1 cellular context compared by ENCODE assay signal in the genomic region with DNA sequence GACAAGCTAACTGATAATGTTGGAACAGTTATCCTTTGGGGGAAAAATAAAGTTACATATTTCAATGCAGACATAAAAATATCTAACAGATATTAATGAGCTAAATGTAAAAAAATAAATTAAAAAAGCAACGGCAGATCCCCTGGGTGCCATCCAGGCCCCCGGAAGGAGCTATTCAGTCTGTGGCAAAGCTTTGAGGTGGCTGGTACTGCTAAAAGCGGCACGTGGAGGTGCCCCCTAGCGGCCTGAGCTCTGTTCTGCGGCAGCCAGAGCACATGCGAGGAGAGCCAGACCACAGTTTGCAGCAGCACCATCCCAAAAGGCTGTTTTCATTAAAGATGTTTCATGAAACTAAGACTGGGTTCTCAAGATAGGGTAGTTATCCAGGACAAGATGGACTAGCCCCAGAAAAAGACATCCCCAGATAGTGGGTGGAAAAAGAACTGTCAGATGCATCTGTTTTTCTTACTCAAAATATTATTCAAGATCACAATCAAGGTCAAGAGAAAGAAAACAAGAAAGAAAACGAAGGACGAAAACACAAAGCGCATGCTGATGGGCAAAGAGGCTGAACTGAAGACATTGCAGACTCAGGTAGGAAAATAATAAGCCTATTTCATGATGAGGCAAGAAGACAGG.
TF ChIP-seq lines count a peak whose summit lies in the region.

No MANE protein-coding gene starts in this region.

TF ChIP-seq in K562, 482 proteins besides CTCF, POLR2A, EP300 and RAD21 (continued from another document and continues in another):
- TF ChIP-seq, protein P1, sequence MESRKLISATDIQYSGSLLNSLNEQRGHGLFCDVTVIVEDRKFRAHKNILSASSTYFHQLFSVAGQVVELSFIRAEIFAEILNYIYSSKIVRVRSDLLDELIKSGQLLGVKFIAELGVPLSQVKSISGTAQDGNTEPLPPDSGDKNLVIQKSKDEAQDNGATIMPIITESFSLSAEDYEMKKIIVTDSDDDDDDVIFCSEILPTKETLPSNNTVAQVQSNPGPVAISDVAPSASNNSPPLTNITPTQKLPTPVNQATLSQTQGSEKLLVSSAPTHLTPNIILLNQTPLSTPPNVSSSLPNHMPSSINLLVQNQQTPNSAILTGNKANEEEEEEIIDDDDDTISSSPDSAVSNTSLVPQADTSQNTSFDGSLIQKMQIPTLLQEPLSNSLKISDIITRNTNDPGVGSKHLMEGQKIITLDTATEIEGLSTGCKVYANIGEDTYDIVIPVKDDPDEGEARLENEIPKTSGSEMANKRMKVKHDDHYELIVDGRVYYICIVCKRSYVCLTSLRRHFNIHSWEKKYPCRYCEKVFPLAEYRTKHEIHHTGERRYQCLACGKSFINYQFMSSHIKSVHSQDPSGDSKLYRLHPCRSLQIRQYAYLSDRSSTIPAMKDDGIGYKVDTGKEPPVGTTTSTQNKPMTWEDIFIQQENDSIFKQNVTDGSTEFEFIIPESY (CRISPR knock-in tag; IDR thresholded peaks at IDR 0.05), result no peak
- TF ChIP-seq NR2C1 (IDR thresholded peaks at IDR 0.05), result no peak
- no peak for TF ChIP-seq NR2C1 (tag; IDR thresholded peaks at IDR 0.05)
- TF ChIP-seq ZNF589 (CRISPR knock-in tag; IDR thresholded peaks at IDR 0.05; ENCODE audit: low read depth), result no peak
- no peak for TF ChIP-seq ASH1L (IDR thresholded peaks at IDR 0.05; ENCODE audit: borderline replicate concordance, low read depth, partially characterized antibody)
- TF ChIP-seq ZNF217 (CRISPR knock-in tag; IDR thresholded peaks at IDR 0.05), result no peak
- TF ChIP-seq, protein P2, sequence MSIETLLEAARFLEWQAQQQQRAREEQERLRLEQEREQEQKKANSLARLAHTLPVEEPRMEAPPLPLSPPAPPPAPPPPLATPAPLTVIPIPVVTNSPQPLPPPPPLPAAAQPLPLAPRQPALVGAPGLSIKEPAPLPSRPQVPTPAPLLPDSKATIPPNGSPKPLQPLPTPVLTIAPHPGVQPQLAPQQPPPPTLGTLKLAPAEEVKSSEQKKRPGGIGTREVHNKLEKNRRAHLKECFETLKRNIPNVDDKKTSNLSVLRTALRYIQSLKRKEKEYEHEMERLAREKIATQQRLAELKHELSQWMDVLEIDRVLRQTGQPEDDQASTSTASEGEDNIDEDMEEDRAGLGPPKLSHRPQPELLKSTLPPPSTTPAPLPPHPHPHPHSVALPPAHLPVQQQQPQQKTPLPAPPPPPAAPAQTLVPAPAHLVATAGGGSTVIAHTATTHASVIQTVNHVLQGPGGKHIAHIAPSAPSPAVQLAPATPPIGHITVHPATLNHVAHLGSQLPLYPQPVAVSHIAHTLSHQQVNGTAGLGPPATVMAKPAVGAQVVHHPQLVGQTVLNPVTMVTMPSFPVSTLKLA (conservative IDR thresholded peaks at IDR 0.05), result peak; percentile 46 to 51; a peak in 2 of 4 replicates
- TF ChIP-seq HEY1 (CRISPR knock-in tag; IDR thresholded peaks at IDR 0.05; ENCODE audit: borderline replicate concordance), result no peak
- TF ChIP-seq, protein P3, sequence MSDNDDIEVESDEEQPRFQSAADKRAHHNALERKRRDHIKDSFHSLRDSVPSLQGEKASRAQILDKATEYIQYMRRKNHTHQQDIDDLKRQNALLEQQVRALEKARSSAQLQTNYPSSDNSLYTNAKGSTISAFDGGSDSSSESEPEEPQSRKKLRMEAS (CRISPR knock-in tag; IDR thresholded peaks at IDR 0.05), result peak; percentile 97
- no peak for TF ChIP-seq ZNF143 (CRISPR knock-in tag; IDR thresholded peaks at IDR 0.05)
- TF ChIP-seq COPS2 (conservative IDR thresholded peaks at IDR 0.05), result no peak
- peak; percentile 61; the same call in 1 of the 2 replicates for TF ChIP-seq STAG1 (CRISPR knock-in tag; IDR thresholded peaks at IDR 0.05; ENCODE audit: borderline replicate concordance)
- 0 out of 2 replicates have a peak, but pooled peaks have one; percentile 6 for TF ChIP-seq MEF2A (IDR thresholded peaks at IDR 0.05; ENCODE audit: control insufficient read depth, low read depth, low read length)
- TF ChIP-seq, protein P4, sequence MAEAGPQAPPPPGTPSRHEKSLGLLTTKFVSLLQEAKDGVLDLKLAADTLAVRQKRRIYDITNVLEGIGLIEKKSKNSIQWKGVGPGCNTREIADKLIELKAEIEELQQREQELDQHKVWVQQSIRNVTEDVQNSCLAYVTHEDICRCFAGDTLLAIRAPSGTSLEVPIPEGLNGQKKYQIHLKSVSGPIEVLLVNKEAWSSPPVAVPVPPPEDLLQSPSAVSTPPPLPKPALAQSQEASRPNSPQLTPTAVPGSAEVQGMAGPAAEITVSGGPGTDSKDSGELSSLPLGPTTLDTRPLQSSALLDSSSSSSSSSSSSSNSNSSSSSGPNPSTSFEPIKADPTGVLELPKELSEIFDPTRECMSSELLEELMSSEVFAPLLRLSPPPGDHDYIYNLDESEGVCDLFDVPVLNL (CRISPR knock-in tag; IDR thresholded peaks at IDR 0.05; ENCODE audit: low read depth), result no peak
- TF ChIP-seq SMAD1 (IDR thresholded peaks at IDR 0.05; ENCODE audit: low read depth, low read length, partially characterized antibody), result no peak
- no peak for TF ChIP-seq KLF16 (IDR thresholded peaks at IDR 0.05)
- TF ChIP-seq, protein P5, sequence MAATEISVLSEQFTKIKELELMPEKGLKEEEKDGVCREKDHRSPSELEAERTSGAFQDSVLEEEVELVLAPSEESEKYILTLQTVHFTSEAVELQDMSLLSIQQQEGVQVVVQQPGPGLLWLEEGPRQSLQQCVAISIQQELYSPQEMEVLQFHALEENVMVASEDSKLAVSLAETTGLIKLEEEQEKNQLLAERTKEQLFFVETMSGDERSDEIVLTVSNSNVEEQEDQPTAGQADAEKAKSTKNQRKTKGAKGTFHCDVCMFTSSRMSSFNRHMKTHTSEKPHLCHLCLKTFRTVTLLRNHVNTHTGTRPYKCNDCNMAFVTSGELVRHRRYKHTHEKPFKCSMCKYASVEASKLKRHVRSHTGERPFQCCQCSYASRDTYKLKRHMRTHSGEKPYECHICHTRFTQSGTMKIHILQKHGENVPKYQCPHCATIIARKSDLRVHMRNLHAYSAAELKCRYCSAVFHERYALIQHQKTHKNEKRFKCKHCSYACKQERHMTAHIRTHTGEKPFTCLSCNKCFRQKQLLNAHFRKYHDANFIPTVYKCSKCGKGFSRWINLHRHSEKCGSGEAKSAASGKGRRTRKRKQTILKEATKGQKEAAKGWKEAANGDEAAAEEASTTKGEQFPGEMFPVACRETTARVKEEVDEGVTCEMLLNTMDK (IDR thresholded peaks at IDR 0.05; ENCODE audit: borderline replicate concordance, insufficient read depth, low read depth, low read length, poor library complexity, severe bottlenecking), result peak; percentile 89
- 0 out of 2 replicates have a peak, but pooled peaks have one; percentile 10 for TF ChIP-seq TCF3 (CRISPR knock-in tag; IDR thresholded peaks at IDR 0.05)
- TF ChIP-seq HDGF (IDR thresholded peaks at IDR 0.05), result no peak
- TF ChIP-seq XRCC5 (IDR thresholded peaks at IDR 0.05; ENCODE audit: low read depth, low read length), result 0 out of 2 replicates have a peak, but pooled peaks have one; percentile 75
- TF ChIP-seq NFYB (IDR thresholded peaks at IDR 0.05; ENCODE audit: extremely low read depth, insufficient read length), result no peak
- no peak for TF ChIP-seq NR2F6 (CRISPR knock-in tag; IDR thresholded peaks at IDR 0.05)
- TF ChIP-seq MYC (IDR thresholded peaks at IDR 0.05; ENCODE audit: low read depth, low read length), result peak; percentile 94
- TF ChIP-seq MYC (CRISPR knock-in tag; IDR thresholded peaks at IDR 0.05; ENCODE audit: borderline replicate concordance, low read depth), result no peak
- TF ChIP-seq SMC3 (conservative IDR thresholded peaks at IDR 0.05; ENCODE audit: insufficient read depth, low read depth, low read length), result peak; percentile 83
- no peak for TF ChIP-seq TAF15 (IDR thresholded peaks at IDR 0.05; ENCODE audit: low read depth, low read length)
- no peak for TF ChIP-seq FOSL1 (tag; conservative IDR thresholded peaks at IDR 0.05)
- TF ChIP-seq, protein P6, sequence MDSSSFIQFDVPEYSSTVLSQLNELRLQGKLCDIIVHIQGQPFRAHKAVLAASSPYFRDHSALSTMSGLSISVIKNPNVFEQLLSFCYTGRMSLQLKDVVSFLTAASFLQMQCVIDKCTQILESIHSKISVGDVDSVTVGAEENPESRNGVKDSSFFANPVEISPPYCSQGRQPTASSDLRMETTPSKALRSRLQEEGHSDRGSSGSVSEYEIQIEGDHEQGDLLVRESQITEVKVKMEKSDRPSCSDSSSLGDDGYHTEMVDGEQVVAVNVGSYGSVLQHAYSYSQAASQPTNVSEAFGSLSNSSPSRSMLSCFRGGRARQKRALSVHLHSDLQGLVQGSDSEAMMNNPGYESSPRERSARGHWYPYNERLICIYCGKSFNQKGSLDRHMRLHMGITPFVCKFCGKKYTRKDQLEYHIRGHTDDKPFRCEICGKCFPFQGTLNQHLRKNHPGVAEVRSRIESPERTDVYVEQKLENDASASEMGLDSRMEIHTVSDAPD (CRISPR knock-in tag; IDR thresholded peaks at IDR 0.05), result no peak
- no peak for TF ChIP-seq POLR2H (tag; IDR thresholded peaks at IDR 0.05; ENCODE audit: low read depth)
- TF ChIP-seq KDM1A (IDR thresholded peaks at IDR 0.05), result no peak
- TF ChIP-seq, protein P7, sequence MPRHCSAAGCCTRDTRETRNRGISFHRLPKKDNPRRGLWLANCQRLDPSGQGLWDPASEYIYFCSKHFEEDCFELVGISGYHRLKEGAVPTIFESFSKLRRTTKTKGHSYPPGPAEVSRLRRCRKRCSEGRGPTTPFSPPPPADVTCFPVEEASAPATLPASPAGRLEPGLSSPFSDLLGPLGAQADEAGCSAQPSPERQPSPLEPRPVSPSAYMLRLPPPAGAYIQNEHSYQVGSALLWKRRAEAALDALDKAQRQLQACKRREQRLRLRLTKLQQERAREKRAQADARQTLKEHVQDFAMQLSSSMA (CRISPR knock-in tag; IDR thresholded peaks at IDR 0.05), result no peak
- TF ChIP-seq KLF1 (tag; IDR thresholded peaks at IDR 0.05), result no peak
- peak; percentile 32 for TF ChIP-seq CXXC5 (CRISPR knock-in tag; IDR thresholded peaks at IDR 0.05)
- TF ChIP-seq SIRT6 (IDR thresholded peaks at IDR 0.05; ENCODE audit: low read depth, low read length), result no peak
- TF ChIP-seq, protein P8, sequence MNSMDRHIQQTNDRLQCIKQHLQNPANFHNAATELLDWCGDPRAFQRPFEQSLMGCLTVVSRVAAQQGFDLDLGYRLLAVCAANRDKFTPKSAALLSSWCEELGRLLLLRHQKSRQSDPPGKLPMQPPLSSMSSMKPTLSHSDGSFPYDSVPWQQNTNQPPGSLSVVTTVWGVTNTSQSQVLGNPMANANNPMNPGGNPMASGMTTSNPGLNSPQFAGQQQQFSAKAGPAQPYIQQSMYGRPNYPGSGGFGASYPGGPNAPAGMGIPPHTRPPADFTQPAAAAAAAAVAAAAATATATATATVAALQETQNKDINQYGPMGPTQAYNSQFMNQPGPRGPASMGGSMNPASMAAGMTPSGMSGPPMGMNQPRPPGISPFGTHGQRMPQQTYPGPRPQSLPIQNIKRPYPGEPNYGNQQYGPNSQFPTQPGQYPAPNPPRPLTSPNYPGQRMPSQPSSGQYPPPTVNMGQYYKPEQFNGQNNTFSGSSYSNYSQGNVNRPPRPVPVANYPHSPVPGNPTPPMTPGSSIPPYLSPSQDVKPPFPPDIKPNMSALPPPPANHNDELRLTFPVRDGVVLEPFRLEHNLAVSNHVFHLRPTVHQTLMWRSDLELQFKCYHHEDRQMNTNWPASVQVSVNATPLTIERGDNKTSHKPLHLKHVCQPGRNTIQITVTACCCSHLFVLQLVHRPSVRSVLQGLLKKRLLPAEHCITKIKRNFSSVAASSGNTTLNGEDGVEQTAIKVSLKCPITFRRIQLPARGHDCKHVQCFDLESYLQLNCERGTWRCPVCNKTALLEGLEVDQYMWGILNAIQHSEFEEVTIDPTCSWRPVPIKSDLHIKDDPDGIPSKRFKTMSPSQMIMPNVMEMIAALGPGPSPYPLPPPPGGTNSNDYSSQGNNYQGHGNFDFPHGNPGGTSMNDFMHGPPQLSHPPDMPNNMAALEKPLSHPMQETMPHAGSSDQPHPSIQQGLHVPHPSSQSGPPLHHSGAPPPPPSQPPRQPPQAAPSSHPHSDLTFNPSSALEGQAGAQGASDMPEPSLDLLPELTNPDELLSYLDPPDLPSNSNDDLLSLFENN (IDR thresholded peaks at IDR 0.05; ENCODE audit: low read depth in 2 of 2, low read length in 2 of 2), result no peak
- no peak for TF ChIP-seq ZBTB7A (IDR thresholded peaks at IDR 0.05; ENCODE audit: borderline replicate concordance, control insufficient read depth, low read depth, low read length)
- 0 out of 2 replicates have a peak, but pooled peaks have one; percentile 21 for TF ChIP-seq SP1 (CRISPR knock-in tag; IDR thresholded peaks at IDR 0.05)
- TF ChIP-seq ESRRA (IDR thresholded peaks at IDR 0.05; ENCODE audit: borderline replicate concordance, low read depth), result peak; percentile 64
- TF ChIP-seq, protein P9, sequence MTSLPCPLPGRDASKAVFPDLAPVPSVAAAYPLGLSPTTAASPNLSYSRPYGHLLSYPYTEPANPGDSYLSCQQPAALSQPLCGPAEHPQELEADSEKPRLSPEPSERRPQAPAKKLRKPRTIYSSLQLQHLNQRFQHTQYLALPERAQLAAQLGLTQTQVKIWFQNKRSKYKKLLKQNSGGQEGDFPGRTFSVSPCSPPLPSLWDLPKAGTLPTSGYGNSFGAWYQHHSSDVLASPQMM (CRISPR knock-in tag; IDR thresholded peaks at IDR 0.05), result no peak
- peak in 1 of 2 experiments; percentile 77; a peak in 2 of 4 replicates for TF ChIP-seq MAZ (CRISPR knock-in tag; conservative IDR thresholded peaks at IDR 0.05 in 1 of 2, IDR thresholded peaks at IDR 0.05 in 1 of 2)
- TF ChIP-seq POU5F1 (IDR thresholded peaks at IDR 0.05; ENCODE audit: borderline replicate concordance, low read depth, low read length, partially characterized antibody), result no peak
- peak in 1 of 2 experiments; percentile 50; a peak in 1 of 3 replicates for TF ChIP-seq CBX3 (IDR thresholded peaks at IDR 0.05; ENCODE audit: borderline replicate concordance in 1 of 2, low read length in 2 of 2)
- TF ChIP-seq, protein P10, sequence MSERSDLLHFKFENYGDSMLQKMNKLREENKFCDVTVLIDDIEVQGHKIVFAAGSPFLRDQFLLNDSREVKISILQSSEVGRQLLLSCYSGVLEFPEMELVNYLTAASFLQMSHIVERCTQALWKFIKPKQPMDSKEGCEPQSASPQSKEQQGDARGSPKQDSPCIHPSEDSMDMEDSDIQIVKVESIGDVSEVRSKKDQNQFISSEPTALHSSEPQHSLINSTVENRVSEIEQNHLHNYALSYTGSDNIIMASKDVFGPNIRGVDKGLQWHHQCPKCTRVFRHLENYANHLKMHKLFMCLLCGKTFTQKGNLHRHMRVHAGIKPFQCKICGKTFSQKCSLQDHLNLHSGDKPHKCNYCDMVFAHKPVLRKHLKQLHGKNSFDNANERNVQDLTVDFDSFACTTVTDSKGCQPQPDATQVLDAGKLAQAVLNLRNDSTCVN (CRISPR knock-in tag; IDR thresholded peaks at IDR 0.05), result no peak
- TF ChIP-seq, protein P11, sequence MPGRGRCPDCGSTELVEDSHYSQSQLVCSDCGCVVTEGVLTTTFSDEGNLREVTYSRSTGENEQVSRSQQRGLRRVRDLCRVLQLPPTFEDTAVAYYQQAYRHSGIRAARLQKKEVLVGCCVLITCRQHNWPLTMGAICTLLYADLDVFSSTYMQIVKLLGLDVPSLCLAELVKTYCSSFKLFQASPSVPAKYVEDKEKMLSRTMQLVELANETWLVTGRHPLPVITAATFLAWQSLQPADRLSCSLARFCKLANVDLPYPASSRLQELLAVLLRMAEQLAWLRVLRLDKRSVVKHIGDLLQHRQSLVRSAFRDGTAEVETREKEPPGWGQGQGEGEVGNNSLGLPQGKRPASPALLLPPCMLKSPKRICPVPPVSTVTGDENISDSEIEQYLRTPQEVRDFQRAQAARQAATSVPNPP (IDR thresholded peaks at IDR 0.05; ENCODE audit: borderline replicate concordance, insufficient read depth, insufficient read length), result no peak
- no peak for TF ChIP-seq RBM15 (IDR thresholded peaks at IDR 0.05; ENCODE audit: insufficient read depth, low read length)
